In genomic region chr17:79338142-79338541, GRCh38 we compare ENCODE assay signal across 29 cellular contexts.
DNase-seq lines count a peak whose midpoint lies in the region; ATAC-seq and TF ChIP-seq lines count a peak whose summit lies in the region.
"Had no signal": no experiment of that assay in that cellular context is flagged by ENCODE, and none has a peak within 500 bp of the region (broad histone marks: within the 10 kb centered on the region; RNA-seq: fewer than 3 reads in every experiment).

No MANE protein-coding gene starts in this region.

- H3K27me3 ChIP-seq in DND-41 (ENCODE audit: insufficient read depth, low read length, poor library complexity) (no peaks in the 10 kb centered on the region), MM.1S (replicated peaks; ENCODE audit: insufficient read depth, low read length) (no peaks in the 10 kb centered on the region), neural progenitor cell (no peaks in the 10 kb centered on the region)
- H3K27me3 ChIP-seq: ovary, vagina had no signal

- H3K4me2 ChIP-seq in DND-41 (ENCODE audit: insufficient read depth, low read length) (no peak overlapping the region), MM.1S (ENCODE audit: low read depth, low read length) (no peak overlapping the region), neural progenitor cell (no peak overlapping the region)

- no peaks in the 10 kb centered on the region for H3K79me2 ChIP-seq in DND-41 (ENCODE audit: insufficient read depth, low read length)
- no peaks in the 10 kb centered on the region for H3K79me2 ChIP-seq in MM.1S (ENCODE audit: low read length)
- H3K79me2 ChIP-seq in neural progenitor cell (ENCODE audit: low read depth) = no peaks in the 10 kb centered on the region

- H3K27me3 Mint-ChIP-seq in endothelial cell (ENCODE audit: unreplicated experiment) (peaks cover 5% of the 10 kb centered on the region), neural progenitor cell (ENCODE audit: insufficient read depth, low read depth) (peaks cover 12% of the 10 kb centered on the region)

- H3K4me3 Mint-ChIP-seq in endothelial cell (ENCODE audit: unreplicated experiment) (no peak overlapping the region), neural progenitor cell (no peak overlapping the region)
- H3K4me3 Mint-ChIP-seq: activated CD8-positive, alpha-beta T cell treated with anti-CD3 and anti-CD28 coated beads, Interleukin-2, amount 10 ng/mL, durations not matched to agents 7 days and 5 days; CD4-positive, alpha-beta memory T cell; naive thymus-derived CD8-positive, alpha-beta T cell had no signal

- H3K4me3 ChIP-seq in DND-41 (ENCODE audit: low read depth in 1 of 2, low read length in 2 of 2) (no peak overlapping the region), MM.1S (ENCODE audit: low read length) (no peak overlapping the region), neural progenitor cell (no peak overlapping the region)
- H3K4me3 ChIP-seq: ovary, thoracic aorta, vagina had no signal

- H3K36me3 ChIP-seq in DND-41 (ENCODE audit: insufficient read depth, low read length) (no peaks in the 10 kb centered on the region), MM.1S (replicated peaks; ENCODE audit: insufficient read depth, low read length) (no peaks in the 10 kb centered on the region), neural progenitor cell (no peaks in the 10 kb centered on the region)
- H3K36me3 ChIP-seq: ovary, thoracic aorta, vagina had no signal

- H2AFZ ChIP-seq in DND-41 (ENCODE audit: low read depth, low read length) (no peak overlapping the region), MM.1S (ENCODE audit: low read length) (no peak overlapping the region), neural progenitor cell (replicated peaks) (no peak overlapping the region)

- TF ChIP-seq CTCF in DND-41 (IDR thresholded peaks at IDR 0.05; ENCODE audit: borderline replicate concordance, extremely low read depth, low read length, poor library complexity, severe bottlenecking) (no peak), MM.1S (IDR thresholded peaks at IDR 0.05; ENCODE audit: low read length) (no peak), endothelial cell (IDR thresholded peaks at IDR 0.05; ENCODE audit: unreplicated experiment) (no peak), neural progenitor cell (IDR thresholded peaks at IDR 0.05) (no peak)

- no peaks in the 10 kb centered on the region for H3K9me2 ChIP-seq in MM.1S (replicated peaks; ENCODE audit: insufficient read depth, low read length)

- no peaks in the 10 kb centered on the region for H3K4me1 Mint-ChIP-seq in endothelial cell (ENCODE audit: unreplicated experiment)
- H3K4me1 Mint-ChIP-seq in neural progenitor cell = no peaks in the 10 kb centered on the region
- H3K4me1 Mint-ChIP-seq: CD4-positive, alpha-beta memory T cell had no signal

- ATAC-seq in DND-41 (ENCODE audit: insufficient read depth, low read depth) = no peak; the same call in 2 of the 3 replicates
- no peak for ATAC-seq in HG03135 (IDR thresholded peaks at IDR 0.05; ENCODE audit: unreplicated experiment)
- ATAC-seq: activated CD8-positive, alpha-beta T cell treated with anti-CD3 and anti-CD28 coated beads, Interleukin-2, amount 10 ng/mL, durations not matched to agents 7 days and 5 days; left colon; naive thymus-derived CD8-positive, alpha-beta T cell had no signal

- H3K27ac Mint-ChIP-seq in endothelial cell (ENCODE audit: unreplicated experiment) (no peak overlapping the region), neural progenitor cell (no peak overlapping the region)
- H3K27ac Mint-ChIP-seq: activated CD8-positive, alpha-beta T cell treated with anti-CD3 and anti-CD28 coated beads, Interleukin-2, amount 10 ng/mL, durations not matched to agents 7 days and 5 days; CD4-positive, alpha-beta memory T cell; naive thymus-derived CD8-positive, alpha-beta T cell had no signal

- H3F3A ChIP-seq in MM.1S (ENCODE audit: insufficient read depth, low read length) (peaks cover 18% of the 10 kb centered on the region), neural progenitor cell (ENCODE audit: low read depth) (no peaks in the 10 kb centered on the region)

- H3K36me3 Mint-ChIP-seq in endothelial cell (ENCODE audit: low read depth, unreplicated experiment) = no peaks in the 10 kb centered on the region
- no peaks in the 10 kb centered on the region for H3K36me3 Mint-ChIP-seq in neural progenitor cell
- H3K36me3 Mint-ChIP-seq: CD4-positive, alpha-beta memory T cell; naive thymus-derived CD8-positive, alpha-beta T cell had no signal

- no peaks in the 10 kb centered on the region for H3K4me1 ChIP-seq in DND-41 (ENCODE audit: insufficient read depth, low read length)
- peaks cover 33% of the 10 kb centered on the region for H3K4me1 ChIP-seq in MM.1S (ENCODE audit: low read length)
- no peaks in the 10 kb centered on the region for H3K4me1 ChIP-seq in neural progenitor cell

- no peak overlapping the region for H3K27ac ChIP-seq in DND-41 (ENCODE audit: low read length)
- no peak overlapping the region for H3K27ac ChIP-seq in MM.1S (ENCODE audit: low read length)
- H3K27ac ChIP-seq in neural progenitor cell = no peak overlapping the region
- H3K27ac ChIP-seq: epithelial cell of prostate, HL-60, ovary, thoracic aorta, vagina had no signal

- DNase-seq in DND-41 (peak; percentile 24), MM.1S (peak; percentile 12), endothelial cell (ENCODE audit: low spot score) (peak; percentile 30), neural progenitor cell (ENCODE audit: low spot score) (peak; percentile 64), KG1 (lab: John Stamatoyannopoulos, UW) (no peak), AG08395 (ENCODE audit: low spot score) (no peak)
- DNase-seq: activated CD8-positive, alpha-beta T cell treated with anti-CD3 and anti-CD28 coated beads, Interleukin-2, amount 10 ng/mL, durations not matched to agents 7 days and 5 days; activated effector memory CD4-positive, alpha-beta T cell treated with anti-CD3 and anti-CD28 coated beads, Interleukin-2, amount 50 U/mL, for 16 hours; activated T-cell treated with anti-CD3 and anti-CD28 coated beads for 4 hours; CD4-positive, alpha-beta memory T cell; DMS 273 treated with DMSO at 0.1 percent for 48 hours; GDM1; head of caudate nucleus; left colon; naive thymus-derived CD8-positive, alpha-beta T cell; NCI-H1092; NCI-H2029 treated with DMSO at 0.1 percent for 48 hours; NCI-H226; NCI-H82; ovary; SIG-M5; stimulated activated CD4-positive, alpha-beta T cell treated with anti-CD3 and anti-CD28 coated beads, Interleukin-12 subunit alpha, Interleukin-12 subunit beta, amount 100 ng/mL, for 4 hours; stimulated activated CD4-positive, alpha-beta T cell treated with anti-CD3 and anti-CD28 coated beads, Interleukin-4, amount 100 ng/mL, for 4 hours; stimulated activated naive CD4-positive, alpha-beta T cell treated with Interleukin-2 at 50 U/mL for 16 hours had no signal

- H3K9me3 Mint-ChIP-seq in endothelial cell (ENCODE audit: unreplicated experiment) = no peaks in the 10 kb centered on the region
- no peaks in the 10 kb centered on the region for H3K9me3 Mint-ChIP-seq in neural progenitor cell
- H3K9me3 Mint-ChIP-seq: naive thymus-derived CD8-positive, alpha-beta T cell had no signal

- H4K20me1 ChIP-seq in DND-41 (ENCODE audit: insufficient read depth, low read length) (peaks cover 7% of the 10 kb centered on the region), MM.1S (ENCODE audit: insufficient read depth, low read length) (no peaks in the 10 kb centered on the region), neural progenitor cell (ENCODE audit: low read depth) (peaks cover 3% of the 10 kb centered on the region)

- H3K9ac ChIP-seq in DND-41 (ENCODE audit: low read depth, low read length) (no peak overlapping the region), MM.1S (ENCODE audit: low read length) (no peak overlapping the region), neural progenitor cell (no peak overlapping the region)

- H3K9me3 ChIP-seq in DND-41 (ENCODE audit: insufficient read depth, low read length, severe bottlenecking) (no peaks in the 10 kb centered on the region), MM.1S (replicated peaks; ENCODE audit: insufficient read depth, low read length) (no peaks in the 10 kb centered on the region), neural progenitor cell (ENCODE audit: low read depth) (no peaks in the 10 kb centered on the region)
- H3K9me3 ChIP-seq: ovary, thoracic aorta, vagina had no signal

Comparison
In these comparisons a context has a peak if more than half of its experiments do, and no peak if none do; other contexts are left out.
1. DNase-seq: peak in DND-41 (single experiment), MM.1S (single experiment), endothelial cell (single experiment) and neural progenitor cell (single experiment); none in KG1 (single experiment) and AG08395 (single experiment).